23 cellular contexts compared by ENCODE assay signal in the genomic region with DNA sequence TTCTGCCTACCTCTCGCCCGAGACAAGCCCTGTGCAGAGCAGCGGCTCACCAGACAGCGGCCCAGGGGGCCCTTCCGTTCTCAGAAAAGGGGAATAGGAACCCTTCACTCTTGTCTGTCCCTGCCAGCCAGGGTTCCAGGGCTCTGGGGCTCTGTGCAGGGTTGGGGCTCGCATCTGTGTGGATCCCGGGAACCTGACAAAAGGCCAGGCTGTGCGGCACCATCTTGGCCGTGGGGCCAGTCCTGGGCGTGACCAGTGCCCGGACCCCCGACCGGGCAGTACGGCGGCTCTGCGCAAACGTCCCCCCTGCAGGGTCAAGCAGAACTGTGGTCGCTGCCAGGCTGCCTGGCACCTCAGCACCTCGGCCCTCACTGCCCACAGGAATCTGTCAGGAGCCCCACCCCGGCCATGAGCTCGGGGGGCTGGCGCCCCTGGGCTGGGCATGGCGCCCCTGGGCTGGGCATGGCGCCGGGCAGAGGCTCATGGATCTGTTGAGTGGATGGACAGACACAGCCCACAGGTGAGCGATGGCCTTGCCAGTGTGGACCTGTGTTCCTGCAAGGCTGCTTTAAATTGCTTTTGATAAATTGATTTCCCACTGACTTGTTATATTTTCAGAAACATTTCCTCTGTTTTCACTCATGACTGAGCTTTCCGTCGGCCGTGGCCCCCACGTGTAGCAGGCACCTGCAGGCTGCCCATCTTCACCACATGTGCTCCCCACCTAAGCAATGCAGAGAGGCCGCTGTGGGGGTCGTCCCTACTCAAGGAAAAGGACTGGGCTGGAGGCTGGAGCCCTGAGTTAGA.
"Had no signal": no experiment of that assay in that cellular context is flagged by ENCODE, and none has a peak within 500 bp of the region (broad histone marks: within the 10 kb centered on the region; RNA-seq: fewer than 3 reads in every experiment).

No MANE protein-coding gene starts in this region.

- H3K27ac ChIP-seq: esophagus squamous epithelium, heart right ventricle, prostate gland had no signal

- H3K4me1 ChIP-seq: prostate gland had no signal

- H3K27me3 Mint-ChIP-seq: activated naive CD8-positive, alpha-beta T cell treated with anti-CD3 and anti-CD28 coated beads, Interleukin-2, amount 10 ng/mL, durations not matched to agents 7 days and 5 days had no signal

- ATAC-seq: activated T-cell treated with anti-CD3 and anti-CD28 coated beads, Interleukin-2, amount 50 U/mL, for 72 hours; gastroesophageal sphincter; heart right ventricle; left colon; naive thymus-derived CD8-positive, alpha-beta T cell; sciatic nerve; stimulated activated naive CD8-positive, alpha-beta T cell treated with anti-CD3 and anti-CD28 coated beads, Interleukin-15, Interleukin-2, amounts not matched to agents 100 U/mL and 50 U/mL, for 24 hours; WTC11 had no signal

- H3K9me3 Mint-ChIP-seq: activated naive CD4-positive, alpha-beta T cell treated with anti-CD3 and anti-CD28 coated beads for 36 hours; activated naive CD8-positive, alpha-beta T cell treated with anti-CD3 and anti-CD28 coated beads, Interleukin-2, amount 10 ng/mL, durations not matched to agents 7 days and 5 days; activated T-cell treated with anti-CD3 and anti-CD28 coated beads, Interleukin-2, amount 50 U/mL, for 72 hours; endodermal cell; naive thymus-derived CD8-positive, alpha-beta T cell; WTC11 had no signal

- H3K27ac Mint-ChIP-seq: activated naive CD4-positive, alpha-beta T cell treated with anti-CD3 and anti-CD28 coated beads for 36 hours; activated naive CD8-positive, alpha-beta T cell treated with anti-CD3 and anti-CD28 coated beads, Interleukin-2, amount 10 ng/mL, durations not matched to agents 7 days and 5 days; activated T-cell treated with anti-CD3 and anti-CD28 coated beads, Interleukin-2, amount 50 U/mL, for 72 hours; endodermal cell; naive thymus-derived CD8-positive, alpha-beta T cell; WTC11 had no signal

- H3K27me3 ChIP-seq: gastroesophageal sphincter, heart right ventricle had no signal

- H3K36me3 Mint-ChIP-seq: activated naive CD8-positive, alpha-beta T cell treated with anti-CD3 and anti-CD28 coated beads, Interleukin-2, amount 10 ng/mL, durations not matched to agents 7 days and 5 days; naive thymus-derived CD8-positive, alpha-beta T cell; WTC11 had no signal

- H3K4me3 Mint-ChIP-seq: activated naive CD4-positive, alpha-beta T cell treated with anti-CD3 and anti-CD28 coated beads for 36 hours; activated naive CD8-positive, alpha-beta T cell treated with anti-CD3 and anti-CD28 coated beads, Interleukin-2, amount 10 ng/mL, durations not matched to agents 7 days and 5 days; activated T-cell treated with anti-CD3 and anti-CD28 coated beads, Interleukin-2, amount 50 U/mL, for 72 hours; endodermal cell; naive thymus-derived CD8-positive, alpha-beta T cell; WTC11 had no signal

- DNase-seq: activated CD4-positive, alpha-beta T cell treated with anti-CD3 and anti-CD28 coated beads, Interleukin-2, amount 50 U/mL, for 48 hours; activated effector memory CD4-positive, alpha-beta T cell treated with Interleukin-2 at 50 U/mL for 16 hours; activated naive CD4-positive, alpha-beta T cell treated with anti-CD3 and anti-CD28 coated beads for 36 hours; activated naive CD8-positive, alpha-beta T cell treated with anti-CD3 and anti-CD28 coated beads, Interleukin-2, amount 10 ng/mL, durations not matched to agents 7 days and 5 days; activated T-cell treated with anti-CD3 and anti-CD28 coated beads, Interleukin-2, amount 50 U/mL, for 72 hours; amniotic stem cell; cerebellar nuclear complex; cortex of kidney; endodermal cell; esophagus squamous epithelium; islet precursor cell; left colon; stimulated activated CD4-positive, alpha-beta T cell treated with anti-CD3 and anti-CD28 coated beads, Interleukin-4, amount 100 ng/mL, for 24 hours; stimulated activated naive CD8-positive, alpha-beta T cell treated with anti-CD3 and anti-CD28 coated beads, Interleukin-15, Interleukin-2, amounts not matched to agents 100 U/mL and 50 U/mL, for 24 hours; T-helper 1 cell had no signal

- H3K36me3 ChIP-seq: esophagus squamous epithelium, gastroesophageal sphincter, heart right ventricle, prostate gland had no signal

- H3K4me1 Mint-ChIP-seq: activated naive CD8-positive, alpha-beta T cell treated with anti-CD3 and anti-CD28 coated beads, Interleukin-2, amount 10 ng/mL, durations not matched to agents 7 days and 5 days had no signal

- H3K9me3 ChIP-seq: esophagus squamous epithelium, gastroesophageal sphincter, heart right ventricle, prostate gland had no signal

- H3K4me3 ChIP-seq: esophagus squamous epithelium, gastroesophageal sphincter, heart right ventricle, lung, prostate gland, smooth muscle cell had no signal

- H3K4me2 ChIP-seq: smooth muscle cell had no signal
